ENCODE assay signal across 34 cellular contexts in genomic region chr9:123982535-123982934, GRCh38. TPM values are rescaled to one million over a fixed set of nuclear protein-coding genes. Genes with fewer than 3 reads are reported as not detected.
DNase-seq lines count a peak whose midpoint lies in the region; ATAC-seq, FAIRE-seq and TF ChIP-seq lines count a peak whose summit lies in the region.
"Had no signal": no experiment of that assay in that cellular context is flagged by ENCODE, and none has a peak within 500 bp of the region (broad histone marks: within the 10 kb centered on the region; RNA-seq: fewer than 3 reads in every experiment).

No MANE protein-coding gene starts in this region.

- in situ Hi-C loops in HepG2 (cut with HindIII; ENCODE audit: extremely low pct_ligation_motif_present, low pct_unique_long_range_greater_than_20kb) = no loop called here

- TF ChIP-seq RAD21 in HepG2 (CRISPR knock-in tag; IDR thresholded peaks at IDR 0.05) = no peak

- no peaks in the 10 kb centered on the region for H3K4me1 ChIP-seq in left ventricle myocardium inferior
- no peaks in the 10 kb centered on the region for H3K4me1 ChIP-seq in HepG2 (ENCODE audit: insufficient read depth, low read length)
- no peaks in the 10 kb centered on the region for H3K4me1 ChIP-seq in right lobe of liver
- H3K4me1 ChIP-seq: A549, BE2C, BLaER1, Caco-2 had no signal

- POLR2A ChIA-PET in HepG2 (lab: Yijun Ruan, JAX) = no interaction called here

- H3K4me2 ChIP-seq in HepG2 (ENCODE audit: low read depth, low read length) = no peak overlapping the region
- H3K4me2 ChIP-seq: A549; BLaER1; BLaER1 treated with 17β-estradiol and CSF1 and Interleukin-3, amounts not matched to agents 10 nM and 100 nM had no signal

- H2AFZ ChIP-seq in HepG2 (ENCODE audit: low read length) = no peak overlapping the region

- DNase-seq in cardiac septum (ENCODE audit: low spot score) (peak; percentile 55), left ventricle myocardium inferior (no peak), HepG2 (ENCODE audit: low spot score) (no peak), right lobe of liver (no peak)
- DNase-seq: 8988T; ACHN; AML-193; BE2C; C1 segment of cervical spinal cord; Calu3; CD4-positive, alpha-beta memory T cell; CD4-positive, alpha-beta T cell; CD4-positive, CD25-positive, alpha-beta regulatory T cell; CD8-positive, alpha-beta memory T cell; CD8-positive, alpha-beta T cell; COR-L47; DMS 273 treated with DMSO at 0.1 percent for 48 hours; DMS153; DMS53; DMS79; DMS79 treated with DMSO at 0.1 percent for 48 hours; DND-41; EL had no signal

- H3K4me3 ChIP-seq in left ventricle myocardium inferior = no peak overlapping the region
- no peak overlapping the region for H3K4me3 ChIP-seq in HepG2 (replicated peaks in 1 of 3; ENCODE audit: insufficient read depth in 1 of 3, low read depth in 2 of 3, low read length in 3 of 3)
- H3K4me3 ChIP-seq in right lobe of liver = no peak overlapping the region
- H3K4me3 ChIP-seq: A549; BLaER1; BLaER1 treated with 17β-estradiol and CSF1 and Interleukin-3, amounts not matched to agents 10 nM and 100 nM had no signal

- no peaks in the 10 kb centered on the region for H4K20me1 ChIP-seq in HepG2 (ENCODE audit: insufficient read depth, low read length)
- H4K20me1 ChIP-seq: BLaER1; BLaER1 treated with 17β-estradiol and CSF1 and Interleukin-3, amounts not matched to agents 10 nM and 100 nM had no signal

- TF ChIP-seq POLR2A in HepG2 (IDR thresholded peaks at IDR 0.05; ENCODE audit: insufficient read depth in 1 of 2, low read depth in 2 of 2, low read length in 2 of 2) = no peak
- no peak for TF ChIP-seq POLR2A in right lobe of liver (IDR thresholded peaks at IDR 0.05)

- TF ChIP-seq CTCF in left ventricle myocardium inferior (IDR thresholded peaks at IDR 0.05; ENCODE audit: borderline replicate concordance) (no peak), HepG2 (CRISPR knock-in tag; IDR thresholded peaks at IDR 0.05) (no peak), right lobe of liver (IDR thresholded peaks at IDR 0.05) (no peak)

- H3K9ac ChIP-seq in HepG2 (ENCODE audit: insufficient read depth, low read depth, low read length) = no peak overlapping the region
- H3K9ac ChIP-seq: BLaER1; BLaER1 treated with 17β-estradiol and CSF1 and Interleukin-3, amounts not matched to agents 10 nM and 100 nM had no signal

- no peaks in the 10 kb centered on the region for H3K79me2 ChIP-seq in HepG2 (ENCODE audit: insufficient read depth, low read length)

- H3K27ac ChIP-seq in left ventricle myocardium inferior (replicated peaks) (no peak overlapping the region), HepG2 (ENCODE audit: extremely low read length, insufficient read depth, low read length) (no peak overlapping the region), right lobe of liver (no peak overlapping the region)
- H3K27ac ChIP-seq: 22Rv1; A549; BLaER1; BLaER1 treated with 17β-estradiol and CSF1 and Interleukin-3, amounts not matched to agents 10 nM and 100 nM; C4-2B had no signal

- no TSS peak for BruUV-seq in HepG2 (replicated peaks; lab: Mats Ljungman, UMichigan)

- H3K36me3 ChIP-seq in left ventricle myocardium inferior (no peaks in the 10 kb centered on the region), HepG2 (replicated peaks in 1 of 2; ENCODE audit: control insufficient read depth in 1 of 2, insufficient read depth in 2 of 2, low read length in 2 of 2) (no peaks in the 10 kb centered on the region), right lobe of liver (no peaks in the 10 kb centered on the region)
- H3K36me3 ChIP-seq: BE2C; BLaER1; BLaER1 treated with 17β-estradiol and CSF1 and Interleukin-3, amounts not matched to agents 10 nM and 100 nM had no signal

- 1% methylated on average over 6 of the region's 6 CpGs for WGBS in HepG2 (ENCODE audit: low lambda C conversion rate)
- WGBS in right lobe of liver (ENCODE audit: insufficient coverage, low coverage, low lambda C conversion rate, missing lambda C conversion rate) = 71% methylated on average over 3 of the region's 6 CpGs

- no peak for TF ChIP-seq EP300 in HepG2 (IDR thresholded peaks at IDR 0.05; ENCODE audit: low read depth in 2 of 2, low read length in 2 of 2)
- no peak for TF ChIP-seq EP300 in HepG2 (CRISPR knock-in tag; IDR thresholded peaks at IDR 0.05; ENCODE audit: borderline replicate concordance)

- H3K27me3 ChIP-seq in left ventricle myocardium inferior (ENCODE audit: low read depth) (peaks cover 48% of the 10 kb centered on the region), HepG2 (ENCODE audit: control insufficient read depth in 1 of 2, insufficient read depth in 2 of 2, low read length in 2 of 2) (peaks cover 10 to 67% of the 10 kb centered on the region in 2 experiments; a peak in 4 of 5 replicates), right lobe of liver (no peaks in the 10 kb centered on the region)
- H3K27me3 ChIP-seq: BLaER1 had no signal

- intact Hi-C loops in cardiac septum (cut with DNase I) (no loop called here), left ventricle myocardium inferior (cut with micrococcal nuclease) (no loop called here), HepG2 (cut with micrococcal nuclease; ENCODE audit: unreplicated experiment) (no loop called here), right lobe of liver (cut with DNase I) (no loop called here)

- no peaks in the 10 kb centered on the region for H3K9me3 ChIP-seq in left ventricle myocardium inferior (replicated peaks)
- no peaks in the 10 kb centered on the region for H3K9me3 ChIP-seq in HepG2 (ENCODE audit: low read length)
- no peaks in the 10 kb centered on the region for H3K9me3 ChIP-seq in right lobe of liver
- H3K9me3 ChIP-seq: A549, BE2C, BLaER1, Caco-2 had no signal

- ATAC-seq in HepG2 = no peak
- no peak for ATAC-seq in right lobe of liver
- ATAC-seq: A549; CD8-positive, alpha-beta T cell had no signal

- no peak for FAIRE-seq in HepG2 (lab: Jason Lieb, UNC)
- FAIRE-seq: A204.1, A549, D721Med had no signal

- CTCF ChIA-PET in HepG2 (lab: Yijun Ruan, JAX; ENCODE audit: low intra/inter-chr PET ratio, low total read pairs) = no interaction called here

TF ChIP-seq in HepG2, 621 proteins besides CTCF, POLR2A, EP300 and RAD21:
- peak; percentile 72 for TF ChIP-seq ZNF768 (CRISPR knock-in tag; IDR thresholded peaks at IDR 0.05)
- TF ChIP-seq HCFC1 (IDR thresholded peaks at IDR 0.05; ENCODE audit: low read depth, low read length) = no peak
TF ChIP-seq in HepG2: peak in this region for 1.

RNA-seq across cellular contexts. Expression of gene LHX2, which starts 29.0 kb away (rescaled TPM):
- total RNA-seq in cardiac septum (0.19 TPM), left ventricle myocardium inferior (not detected), HepG2 (2016; rRNA removed; fragmentation: Illumina TruSeq; extraction: Trizol) (not detected in 2 replicates), right lobe of liver (1 to 10 TPM in 5 of 6 experiments, under 1 TPM in 1; 0.64 to 5.0 (median 3.0) TPM)
- not detected in 2 replicates for total RNA-seq in HepG2 (2016; cell fraction: cytosol; rRNA removed; fragmentation: Illumina TruSeq; extraction: Trizol; ENCODE audit: low read depth)
- not detected in 2 replicates for total RNA-seq in HepG2 (2016; cell fraction: insoluble cytoplasmic fraction; rRNA removed; fragmentation: Illumina TruSeq; extraction: Trizol)
- not detected in 2 replicates for total RNA-seq in HepG2 (2016; cell fraction: membrane; rRNA removed; fragmentation: Illumina TruSeq; extraction: Trizol)
- total RNA-seq in HepG2 (2016; cell fraction: nucleus; rRNA removed; fragmentation: Illumina TruSeq; extraction: Trizol) = not detected in 2 replicates
- polyA plus RNA-seq in HepG2 (2011; rRNA removed) = not detected in 2 replicates
- not detected in 2 replicates for polyA plus RNA-seq in HepG2 (2011; cell fraction: cytosol; rRNA removed)
- 0.12 TPM in 1 of 2 replicates, not detected in the other for polyA plus RNA-seq in HepG2 (2011; cell fraction: nucleus; rRNA removed)
- not detected in 2 replicates for polyA plus RNA-seq in HepG2 (2012)
- not detected in 2 replicates for polyA plus RNA-seq in HepG2 (2016; cell fraction: cytosol; fragmentation: Illumina TruSeq; extraction: Trizol; ENCODE audit: low read depth)
- polyA plus RNA-seq in HepG2 (2016; cell fraction: insoluble cytoplasmic fraction; fragmentation: Illumina TruSeq; extraction: Trizol; ENCODE audit: low read depth) = not detected in 2 replicates
- not detected in 2 replicates for polyA plus RNA-seq in HepG2 (2016; cell fraction: membrane; fragmentation: Illumina TruSeq; extraction: Trizol; ENCODE audit: low read depth)
- not detected in 2 replicates for polyA plus RNA-seq in HepG2 (2016; cell fraction: nucleus; fragmentation: Illumina TruSeq; extraction: Trizol; ENCODE audit: insufficient read depth, low read depth)
- 16.6 TPM in 1 of 2 replicates, not detected in the other for polyA minus RNA-seq in HepG2 (2011; rRNA and poly(A)+ RNA removed; ENCODE audit: low replicate concordance)
- 0.44 TPM in 1 of 2 replicates, not detected in the other for polyA minus RNA-seq in HepG2 (2011; cell fraction: cytosol; rRNA and poly(A)+ RNA removed)
- polyA minus RNA-seq in HepG2 (2011; cell fraction: nucleus; rRNA and poly(A)+ RNA removed) = not detected in 2 replicates
- total RNA-seq: B cell; Calu3; CD4-positive, alpha-beta memory T cell; CD4-positive, CD25-positive, alpha-beta regulatory T cell; CD8-positive, alpha-beta memory T cell; CD8-positive, alpha-beta T cell had no signal
- polyA plus RNA-seq: AG04450; CD14-positive monocyte; CD4-positive, alpha-beta memory T cell; CD4-positive, CD25-positive, alpha-beta regulatory T cell; CD8-positive, alpha-beta memory T cell had no signal

RNA-seq across cellular contexts. Expression of gene DENND1A, which starts 52.6 kb away (rescaled TPM):
- total RNA-seq in cardiac septum = 16.0 TPM
- 12.2 TPM for total RNA-seq in left ventricle myocardium inferior
- 14.8 and 15.6 TPM in 2 replicates for total RNA-seq in HepG2 (2016; rRNA removed; fragmentation: Illumina TruSeq; extraction: Trizol)
- 23.4 and 25.6 TPM in 2 replicates for total RNA-seq in HepG2 (2016; cell fraction: cytosol; rRNA removed; fragmentation: Illumina TruSeq; extraction: Trizol; ENCODE audit: low read depth)
- total RNA-seq in HepG2 (2016; cell fraction: insoluble cytoplasmic fraction; rRNA removed; fragmentation: Illumina TruSeq; extraction: Trizol) = 16.1 and 16.3 TPM in 2 replicates
- total RNA-seq in HepG2 (2016; cell fraction: membrane; rRNA removed; fragmentation: Illumina TruSeq; extraction: Trizol) = 44.3 and 49.4 TPM in 2 replicates
- total RNA-seq in HepG2 (2016; cell fraction: nucleus; rRNA removed; fragmentation: Illumina TruSeq; extraction: Trizol) = 15.1 and 18.6 TPM in 2 replicates
- 26.5 and 30.1 TPM in 2 replicates for polyA plus RNA-seq in HepG2 (2011; rRNA removed)
- 20.1 and 28.8 TPM in 2 replicates for polyA plus RNA-seq in HepG2 (2011; cell fraction: cytosol; rRNA removed)
- 47.6 and 49.8 TPM in 2 replicates for polyA plus RNA-seq in HepG2 (2011; cell fraction: nucleus; rRNA removed)
- 21.0 and 36.9 TPM in 2 replicates for polyA plus RNA-seq in HepG2 (2012)
- 43.8 and 44.4 TPM in 2 replicates for polyA plus RNA-seq in HepG2 (2016; cell fraction: cytosol; fragmentation: Illumina TruSeq; extraction: Trizol; ENCODE audit: low read depth)
- 22.2 and 25.7 TPM in 2 replicates for polyA plus RNA-seq in HepG2 (2016; cell fraction: insoluble cytoplasmic fraction; fragmentation: Illumina TruSeq; extraction: Trizol; ENCODE audit: low read depth)
- 60.1 and 62.7 TPM in 2 replicates for polyA plus RNA-seq in HepG2 (2016; cell fraction: membrane; fragmentation: Illumina TruSeq; extraction: Trizol; ENCODE audit: low read depth)
- polyA plus RNA-seq in HepG2 (2016; cell fraction: nucleus; fragmentation: Illumina TruSeq; extraction: Trizol; ENCODE audit: insufficient read depth, low read depth) = 19.7 and 22.6 TPM in 2 replicates
- polyA minus RNA-seq in HepG2 (2011; rRNA and poly(A)+ RNA removed; ENCODE audit: low replicate concordance) = 109 and 119 TPM in 2 replicates
- polyA minus RNA-seq in HepG2 (2011; cell fraction: cytosol; rRNA and poly(A)+ RNA removed) = 20.6 and 22.8 TPM in 2 replicates
- 61.7 and 62.4 TPM in 2 replicates for polyA minus RNA-seq in HepG2 (2011; cell fraction: nucleus; rRNA and poly(A)+ RNA removed)
- total RNA-seq in right lobe of liver = 10 to 100 TPM; 13.9 to 22.6 (median 16.3) TPM
